In genomic region chr11:16180868-16181267, GRCh38 we compare ENCODE assay signal across 1 cellular context.
TF ChIP-seq lines count a peak whose summit lies in the region.

No MANE protein-coding gene starts in this region.

TF ChIP-seq in GM23338, 12 proteins besides CTCF, POLR2A, EP300 and RAD21 (continued from another document):
- no peak for TF ChIP-seq JUNB (IDR thresholded peaks at IDR 0.05; ENCODE audit: unreplicated experiment)
- TF ChIP-seq REST (IDR thresholded peaks at IDR 0.05; ENCODE audit: unreplicated experiment), result no peak
- TF ChIP-seq EZH2 (IDR thresholded peaks at IDR 0.05; ENCODE audit: low read depth, unreplicated experiment), result no peak
